22 cellular contexts compared by ENCODE assay signal in genomic region chr1:29543586-29543985, GRCh38.
DNase-seq lines count a peak whose midpoint lies in the region; TF ChIP-seq lines count a peak whose summit lies in the region.
"Had no signal": no experiment of that assay in that cellular context is flagged by ENCODE, and none has a peak within 500 bp of the region (broad histone marks: within the 10 kb centered on the region; RNA-seq: fewer than 3 reads in every experiment).

No MANE protein-coding gene starts in this region.

- no peaks in the 10 kb centered on the region for H3K27me3 ChIP-seq in BLaER1 treated with 17β-estradiol and CSF1 and Interleukin-3, amounts not matched to agents 10 nM and 100 nM
- no peaks in the 10 kb centered on the region for H3K27me3 ChIP-seq in testis

- no peaks in the 10 kb centered on the region for H3K9me3 ChIP-seq in BLaER1 treated with 17β-estradiol and CSF1 and Interleukin-3, amounts not matched to agents 10 nM and 100 nM (replicated peaks in 1 of 11)
- H3K9me3 ChIP-seq in testis = no peaks in the 10 kb centered on the region

- no peaks in the 10 kb centered on the region for H3K9me3 Mint-ChIP-seq in neural crest cell
- H3K9me3 Mint-ChIP-seq: H9 had no signal

- no peak overlapping the region for H3K4me3 Mint-ChIP-seq in neural crest cell
- H3K4me3 Mint-ChIP-seq: B cell; CD4-positive, CD25-positive, alpha-beta regulatory T cell; H9 had no signal

- H3K4me2 ChIP-seq in BLaER1 treated with 17β-estradiol and CSF1 and Interleukin-3, amounts not matched to agents 10 nM and 100 nM = peak overlapping the region in 10 of 11 experiments; percentile 2 to 79 (median 66); a peak in 17 of 22 replicates

- peaks cover 10 to 48% (median 34%) of the 10 kb centered on the region in 10 experiments for H3K4me1 ChIP-seq in BLaER1 treated with 17β-estradiol and CSF1 and Interleukin-3, amounts not matched to agents 10 nM and 100 nM
- H3K4me1 ChIP-seq in testis = no peaks in the 10 kb centered on the region

- H3K27ac Mint-ChIP-seq in neural crest cell (ENCODE audit: unreplicated experiment) = peak overlapping the region; percentile 54
- H3K27ac Mint-ChIP-seq: B cell; CD4-positive, CD25-positive, alpha-beta regulatory T cell had no signal

- DNase-seq in NCI-H69 (lab: John Stamatoyannopoulos, UW) (peak; percentile 22), neural crest cell (ENCODE audit: low read depth, low spot score) (no peak), testis (peak; percentile 2), GOT3 (lab: John Stamatoyannopoulos, UW) (no peak), germinal center (ENCODE audit: low spot score) (no peak), NOMO-1 treated with DMSO at 0.1 percent for 48 hours (lab: John Stamatoyannopoulos, UW; ENCODE audit: unreplicated experiment) (no peak)
- DNase-seq: CD4-positive, CD25-positive, alpha-beta regulatory T cell; DMS53; GM23248; H9; KBM-7; MV-4-11; NCI-H1105; NCI-H1436 treated with DMSO at 0.1 percent for 48 hours; NCI-H187 treated with DMSO at 0.1 percent for 48 hours; NCI-H2171 treated with DMSO at 0.1 percent for 48 hours; NCI-H446; NCI-H526; Right ventricle myocardium superior; RPMI8226 had no signal

- no peaks in the 10 kb centered on the region for H3K36me3 Mint-ChIP-seq in neural crest cell (ENCODE audit: low read depth)
- H3K36me3 Mint-ChIP-seq: CD4-positive, CD25-positive, alpha-beta regulatory T cell had no signal

- no peak overlapping the region for H3K9ac ChIP-seq in BLaER1 treated with 17β-estradiol and CSF1 and Interleukin-3, amounts not matched to agents 10 nM and 100 nM
- H3K9ac ChIP-seq: GM23248 had no signal

- WGBS in testis, 2 donors = 85 to 88% methylated on average over 5 to 6 of the region's 6 CpGs

- TF ChIP-seq CTCF in neural crest cell (conservative IDR thresholded peaks at IDR 0.05) (no peak), testis (IDR thresholded peaks at IDR 0.05) (no peak)

- intact Hi-C loops in testis (cut with DNase I; ENCODE audit: low total_unique reads) = no loop called here

- H3K36me3 ChIP-seq in BLaER1 treated with 17β-estradiol and CSF1 and Interleukin-3, amounts not matched to agents 10 nM and 100 nM = no peaks in the 10 kb centered on the region
- no peaks in the 10 kb centered on the region for H3K36me3 ChIP-seq in testis (ENCODE audit: low read depth, missing control alignments)

- TF ChIP-seq POLR2A in testis (IDR thresholded peaks at IDR 0.05) = no peak

- no peak overlapping the region for H3K4me3 ChIP-seq in BLaER1 treated with 17β-estradiol and CSF1 and Interleukin-3, amounts not matched to agents 10 nM and 100 nM
- no peak overlapping the region for H3K4me3 ChIP-seq in testis
- H3K4me3 ChIP-seq: GM23248 had no signal

- H3K27me3 Mint-ChIP-seq in neural crest cell (ENCODE audit: low read depth) = no peaks in the 10 kb centered on the region
- H3K27me3 Mint-ChIP-seq: B cell had no signal

- no peak overlapping the region for H3K27ac ChIP-seq in BLaER1 treated with 17β-estradiol and CSF1 and Interleukin-3, amounts not matched to agents 10 nM and 100 nM
- H3K27ac ChIP-seq in testis = no peak overlapping the region
- H3K27ac ChIP-seq: GM23248 had no signal

- H4K20me1 ChIP-seq in BLaER1 treated with 17β-estradiol and CSF1 and Interleukin-3, amounts not matched to agents 10 nM and 100 nM = no peaks in the 10 kb centered on the region

- no peaks in the 10 kb centered on the region for H3K4me1 Mint-ChIP-seq in neural crest cell
- H3K4me1 Mint-ChIP-seq: B cell; CD4-positive, CD25-positive, alpha-beta regulatory T cell; H9 had no signal

Comparison
In these comparisons a context has a peak if more than half of its experiments do, and no peak if none do; other contexts are left out.
1. DNase-seq: peak in NCI-H69 (single experiment) and testis (single experiment); none in neural crest cell (single experiment), GOT3 (single experiment), germinal center (single experiment) and NOMO-1 treated with DMSO at 0.1 percent for 48 hours (single experiment).